1 cellular context compared by ENCODE assay signal in genomic region chr1:156414440-156415064, GRCh38.
TF ChIP-seq lines count a peak whose summit lies in the region.

No MANE protein-coding gene starts in this region.

TF ChIP-seq in HepG2, 621 proteins besides CTCF, POLR2A, EP300 and RAD21 (continued from another document and continues in another):
- TF ChIP-seq ARID5B (CRISPR knock-in tag; IDR thresholded peaks at IDR 0.05): 0 out of 2 replicates have a peak, but pooled peaks have one; percentile 8
- TF ChIP-seq BORCS8-MEF2B (CRISPR knock-in tag; IDR thresholded peaks at IDR 0.05): 0 out of 2 replicates have a peak, but pooled peaks have one; percentile 20
- TF ChIP-seq SALL1 (CRISPR knock-in tag; IDR thresholded peaks at IDR 0.05): peak; percentile 54
- no peak for TF ChIP-seq HNRNPH1 (optimal IDR thresholded peaks at IDR 0.05; ENCODE audit: low read depth, low read length)
- no peak for TF ChIP-seq SRSF1 (optimal IDR thresholded peaks at IDR 0.05; ENCODE audit: low read depth, low read length)
- no peak for TF ChIP-seq ZMYM4 (CRISPR knock-in tag; IDR thresholded peaks at IDR 0.05)
- 0 out of 2 replicates have a peak, but pooled peaks have one; percentile 26 for TF ChIP-seq ZNF878 (CRISPR knock-in tag; IDR thresholded peaks at IDR 0.05)
- no peak for TF ChIP-seq KLF9 (CRISPR knock-in tag; IDR thresholded peaks at IDR 0.05; ENCODE audit: low read depth)
- TF ChIP-seq TEF (CRISPR knock-in tag; IDR thresholded peaks at IDR 0.05): no peak
- peak; percentile 86 to 98 for TF ChIP-seq REST (IDR thresholded peaks at IDR 0.05; ENCODE audit: borderline replicate concordance in 1 of 2, low read depth in 1 of 2, low read length in 2 of 2)
- no peak for TF ChIP-seq TMF1 (CRISPR knock-in tag; IDR thresholded peaks at IDR 0.05; ENCODE audit: low read depth)
- TF ChIP-seq GABPB1 (CRISPR knock-in tag; IDR thresholded peaks at IDR 0.05): no peak
- no peak for TF ChIP-seq SIX4 (CRISPR knock-in tag; IDR thresholded peaks at IDR 0.05)
- TF ChIP-seq CREB1 (IDR thresholded peaks at IDR 0.05): no peak
- TF ChIP-seq CREB1 (CRISPR knock-in tag; IDR thresholded peaks at IDR 0.05): no peak
- peak; percentile 98 for TF ChIP-seq EHMT2 (IDR thresholded peaks at IDR 0.05; ENCODE audit: borderline replicate concordance, low read depth, low read length)
- 0 out of 2 replicates have a peak, but pooled peaks have one; percentile 32 for TF ChIP-seq HES4 (CRISPR knock-in tag; IDR thresholded peaks at IDR 0.05; ENCODE audit: borderline replicate concordance)
- TF ChIP-seq ATF7 (IDR thresholded peaks at IDR 0.05): no peak
- TF ChIP-seq ATF7 (CRISPR knock-in tag; IDR thresholded peaks at IDR 0.05): no peak
- no peak for TF ChIP-seq ZNF784 (CRISPR knock-in tag; IDR thresholded peaks at IDR 0.05; ENCODE audit: borderline replicate concordance)
- TF ChIP-seq NR3C1 (CRISPR knock-in tag; IDR thresholded peaks at IDR 0.05): no peak
- TF ChIP-seq HNF1A (IDR thresholded peaks at IDR 0.05; ENCODE audit: low read depth): no peak
- no peak for TF ChIP-seq HNF1A (CRISPR knock-in tag; IDR thresholded peaks at IDR 0.05; ENCODE audit: borderline replicate concordance)
- TF ChIP-seq ZFY (CRISPR knock-in tag; IDR thresholded peaks at IDR 0.05): no peak
- TF ChIP-seq RFXANK (CRISPR knock-in tag; IDR thresholded peaks at IDR 0.05): no peak
- TF ChIP-seq STAT5B (CRISPR knock-in tag; IDR thresholded peaks at IDR 0.05): no peak
- TF ChIP-seq ZNF225 (CRISPR knock-in tag; IDR thresholded peaks at IDR 0.05): no peak
- TF ChIP-seq TFAP4 (IDR thresholded peaks at IDR 0.05; ENCODE audit: borderline replicate concordance, low read depth): no peak
- TF ChIP-seq ZNF44 (CRISPR knock-in tag; IDR thresholded peaks at IDR 0.05): no peak
- TF ChIP-seq ZNF460 (CRISPR knock-in tag; IDR thresholded peaks at IDR 0.05; ENCODE audit: borderline replicate concordance): no peak
- no peak for TF ChIP-seq SIX1 (CRISPR knock-in tag; IDR thresholded peaks at IDR 0.05; ENCODE audit: borderline replicate concordance)
- 0 out of 2 replicates have a peak, but pooled peaks have one; percentile 40 for TF ChIP-seq AHR (CRISPR knock-in tag; IDR thresholded peaks at IDR 0.05)
- TF ChIP-seq TFE3 (CRISPR knock-in tag; IDR thresholded peaks at IDR 0.05): 0 out of 2 replicates have a peak, but pooled peaks have one; percentile 39
- peak; percentile 24; the same call in 1 of the 2 replicates for TF ChIP-seq FOXK1 (CRISPR knock-in tag; IDR thresholded peaks at IDR 0.05; ENCODE audit: borderline replicate concordance, low read depth)
- no peak for TF ChIP-seq STAG1 (CRISPR knock-in tag; IDR thresholded peaks at IDR 0.05)
- no peak for TF ChIP-seq ZNF607 (CRISPR knock-in tag; IDR thresholded peaks at IDR 0.05; ENCODE audit: borderline replicate concordance)
- no peak for TF ChIP-seq NCOA2 (CRISPR knock-in tag; IDR thresholded peaks at IDR 0.05)
- TF ChIP-seq ZNF557 (CRISPR knock-in tag; IDR thresholded peaks at IDR 0.05): no peak
- TF ChIP-seq ZNF839 (CRISPR knock-in tag; IDR thresholded peaks at IDR 0.05; ENCODE audit: borderline replicate concordance): no peak
- no peak for TF ChIP-seq ZNF691 (CRISPR knock-in tag; IDR thresholded peaks at IDR 0.05; ENCODE audit: borderline replicate concordance, low read depth)
- TF ChIP-seq RARA (CRISPR knock-in tag; IDR thresholded peaks at IDR 0.05): peak; percentile 35; the same call in 1 of the 2 replicates
- TF ChIP-seq ZFP41 (CRISPR knock-in tag; IDR thresholded peaks at IDR 0.05; ENCODE audit: borderline replicate concordance): no peak
- no peak for TF ChIP-seq GMEB2 (CRISPR knock-in tag; IDR thresholded peaks at IDR 0.05; ENCODE audit: low read depth)
- TF ChIP-seq SUZ12 (IDR thresholded peaks at IDR 0.05; ENCODE audit: low read depth, low read length): no peak
- no peak for TF ChIP-seq ZNF790 (CRISPR knock-in tag; IDR thresholded peaks at IDR 0.05; ENCODE audit: borderline replicate concordance)
- TF ChIP-seq KDM2A (CRISPR knock-in tag; IDR thresholded peaks at IDR 0.05; ENCODE audit: borderline replicate concordance, low read depth): 0 out of 2 replicates have a peak, but pooled peaks have one; percentile 27
- peak; percentile 68; the same call in 1 of the 2 replicates for TF ChIP-seq ZNF232 (CRISPR knock-in tag; IDR thresholded peaks at IDR 0.05; ENCODE audit: borderline replicate concordance)
- TF ChIP-seq TCF7L2 (IDR thresholded peaks at IDR 0.05; ENCODE audit: low read depth, low read length): no peak
- no peak for TF ChIP-seq ZNF564 (CRISPR knock-in tag; IDR thresholded peaks at IDR 0.05)
- 0 out of 2 replicates have a peak, but pooled peaks have one; percentile 36 for TF ChIP-seq ZNF331 (CRISPR knock-in tag; IDR thresholded peaks at IDR 0.05)
- TF ChIP-seq HDAC2 (CRISPR knock-in tag; IDR thresholded peaks at IDR 0.05): no peak
